Comparison of ENCODE assay signal across 8 cellular contexts in the genomic region with DNA sequence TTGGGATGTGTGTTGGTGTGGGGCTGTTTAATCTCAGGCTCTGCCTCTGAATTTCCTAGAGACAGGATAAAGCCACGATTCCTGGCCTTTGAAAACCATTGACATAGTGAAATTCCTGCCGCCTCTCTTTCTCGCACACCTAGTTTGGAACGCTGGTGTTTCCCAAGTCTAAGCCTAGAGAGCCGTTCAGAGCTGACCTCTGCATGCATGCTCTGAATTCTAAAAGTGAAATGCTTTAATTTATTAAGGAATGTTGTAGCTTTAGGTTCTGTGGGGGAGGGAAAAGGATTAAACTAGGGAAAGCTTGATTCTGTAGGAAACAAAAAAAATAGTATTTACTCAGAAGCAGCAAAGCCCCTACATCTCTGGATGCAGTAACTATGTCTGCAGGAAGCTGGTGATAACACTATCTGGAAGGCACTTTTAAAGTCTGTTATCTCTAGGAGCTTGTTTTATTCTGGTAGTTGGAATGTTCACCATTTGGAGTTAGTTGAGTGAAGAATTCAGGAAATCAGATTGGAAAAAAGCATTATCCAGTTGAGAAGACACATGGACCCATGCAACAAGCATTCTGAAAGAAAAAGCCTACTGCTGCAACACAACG. TPM values are rescaled to one million over a fixed set of nuclear protein-coding genes. Genes with fewer than 3 reads are reported as not detected.
DNase-seq lines count a peak whose midpoint lies in the region; ATAC-seq and TF ChIP-seq lines count a peak whose summit lies in the region.

No MANE protein-coding gene starts in this region.

- H3K27ac ChIP-seq in sigmoid colon = peak overlapping the region; percentile 78 to 84 (median 80)

- H3K9ac ChIP-seq in ES-I3 (ENCODE audit: low read depth, low read length) = 0 out of 2 replicates have a peak overlapping the region, but pooled peaks have one; percentile 13

- H3K27me3 Mint-ChIP-seq in T-helper 17 cell = no peaks in the 10 kb centered on the region

- H3K27ac Mint-ChIP-seq in T-helper 17 cell = peak overlapping the region; percentile 83

- H3K27me3 ChIP-seq in sigmoid colon = no peaks in the 10 kb centered on the region

- DNase-seq in T-helper 17 cell (no peak), erythroblast (lab: John Stamatoyannopoulos, UW) (peak; percentile 67 to 70), sigmoid colon (no peak), COLO668 (lab: John Stamatoyannopoulos, UW; ENCODE audit: unreplicated experiment) (no peak)
- no peak for DNase-seq in stimulated activated naive CD4-positive, alpha-beta T cell treated with Interleukin-2 at 50 U/mL for 16 hours (lab: John Stamatoyannopoulos, UW)

- H3K4me1 ChIP-seq in ES-I3 (ENCODE audit: insufficient read depth, low read length) (peaks cover 35% of the 10 kb centered on the region), sigmoid colon (peaks cover 0 to 52% (median 49%) of the 10 kb centered on the region in 4 donors)

- peaks cover 50% of the 10 kb centered on the region for H3K4me1 Mint-ChIP-seq in T-helper 17 cell

- peak overlapping the region in 2 of 4 donors; percentile 5 to 9 for H3K4me3 ChIP-seq in sigmoid colon

- TF ChIP-seq POLR2A in erythroblast (IDR thresholded peaks at IDR 0.05; ENCODE audit: low read length) (no peak), sigmoid colon (IDR thresholded peaks at IDR 0.05) (no peak)

- 75 to 79% methylated on average over 6 of the region's 6 CpGs for WGBS in sigmoid colon, 2 donors

- peaks cover 7% of the 10 kb centered on the region for H3K36me3 ChIP-seq in ES-I3 (ENCODE audit: insufficient read depth, low read length)
- H3K36me3 ChIP-seq in sigmoid colon = peaks cover 0 to 3% (median 0%) of the 10 kb centered on the region in 4 donors

- peaks cover 5% of the 10 kb centered on the region for H3K36me3 Mint-ChIP-seq in T-helper 17 cell (ENCODE audit: low read depth)

- intact Hi-C loops in sigmoid colon (cut with DNase I) = no loop called here

- TF ChIP-seq EP300 in sigmoid colon (IDR thresholded peaks at IDR 0.05) = no peak

- H3K9me3 ChIP-seq in ES-I3 (ENCODE audit: control insufficient read depth, insufficient read depth, low read length) (no peaks in the 10 kb centered on the region), T-helper 17 cell (ENCODE audit: control insufficient read depth, low read length, poor library complexity, severe bottlenecking) (no peaks in the 10 kb centered on the region), sigmoid colon (no peaks in the 10 kb centered on the region)

- ATAC-seq in T-helper 17 cell = no peak
- no peak for ATAC-seq in HG03439 (IDR thresholded peaks at IDR 0.05; ENCODE audit: unreplicated experiment)
- ATAC-seq in GM19328 (IDR thresholded peaks at IDR 0.05; ENCODE audit: unreplicated experiment) = no peak

- H3K4me3 Mint-ChIP-seq in T-helper 17 cell = peak overlapping the region; percentile 68

- TF ChIP-seq CTCF in sigmoid colon (IDR thresholded peaks at IDR 0.05) = no peak

RNA-seq across cellular contexts. Expression of a gene that starts 27.3 kb away (rescaled TPM):
- total RNA-seq in T-helper 17 cell (100 to 1,000 TPM in 1 of 2 donors, 10 to 100 TPM in 1; 76.9 to 106 TPM), sigmoid colon (10 to 100 TPM; 27.5 to 94.7 (median 58.4) TPM)
- polyA plus RNA-seq in sigmoid colon = 100 to 1,000 TPM in 1 of 3 donors, 10 to 100 TPM in 2; 26.4 to 105 (median 40.2) TPM

Comparison
In these comparisons a context has a peak if more than half of its experiments do, and no peak if none do; other contexts are left out.
1. DNase-seq: peak in erythroblast (2 of 2); none in T-helper 17 cell (0 of 3), sigmoid colon (single experiment), stimulated activated naive CD4-positive, alpha-beta T cell treated with Interleukin-2 at 50 U/mL for 16 hours (single experiment) and COLO668 (single experiment).